8 cellular contexts compared by ENCODE assay signal in the genomic region with DNA sequence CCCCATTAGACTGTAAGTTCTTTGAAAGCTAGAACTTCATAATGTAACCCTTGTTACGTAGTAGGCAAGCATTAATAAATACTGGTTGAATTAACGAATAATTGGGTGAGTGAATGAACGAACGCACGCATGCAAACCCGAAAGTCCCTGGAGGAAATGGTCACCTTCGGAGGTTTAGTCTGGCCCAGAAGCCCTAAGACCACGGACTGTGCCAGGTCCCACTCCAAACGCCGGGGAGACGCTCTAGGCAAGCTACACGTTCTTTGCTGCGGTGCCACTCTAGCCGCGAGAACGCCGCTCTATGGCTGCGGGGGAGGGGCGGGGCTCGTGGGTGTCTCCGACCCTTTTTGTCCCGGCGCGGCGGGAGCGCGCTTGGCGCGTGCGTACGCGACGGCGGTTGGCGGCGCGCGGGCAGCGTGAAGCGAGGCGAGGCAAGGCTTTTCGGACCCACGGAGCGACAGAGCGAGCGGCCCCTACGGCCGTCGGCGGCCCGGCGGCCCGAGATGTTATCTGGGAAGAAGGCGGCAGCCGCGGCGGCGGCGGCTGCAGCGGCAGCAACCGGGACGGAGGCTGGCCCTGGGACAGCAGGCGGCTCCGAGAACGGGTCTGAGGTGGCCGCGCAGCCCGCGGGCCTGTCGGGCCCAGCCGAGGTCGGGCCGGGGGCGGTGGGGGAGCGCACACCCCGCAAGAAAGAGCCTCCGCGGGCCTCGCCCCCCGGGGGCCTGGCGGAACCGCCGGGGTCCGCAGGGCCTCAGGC. TPM values are rescaled to one million over a fixed set of nuclear protein-coding genes. Genes with fewer than 3 reads are reported as not detected.
DNase-seq lines count a peak whose midpoint lies in the region; ATAC-seq and TF ChIP-seq lines count a peak whose summit lies in the region.

A gene (plus strand): TSS at position 375 of the 757 bp plus-strand sequence. CDS start 129 bp downstream, at position 504.

- peak within 1 kb of the TSS; percentile 99 for H3K27ac Mint-ChIP-seq in WTC11

- ATAC-seq in GM18873 (IDR thresholded peaks at IDR 0.05; ENCODE audit: low FRiP score, unreplicated experiment) (peak; percentile 78), HG03139 (IDR thresholded peaks at IDR 0.05; ENCODE audit: unreplicated experiment) (peak; percentile 78), WTC11 (peak; percentile 98)

- H3K4me1 Mint-ChIP-seq in WTC11, result peaks cover 21% of the 10 kb centered on the region

- H3K4me3 ChIP-seq in cardiac fibroblast (replicated peaks in 1 of 2; ENCODE audit: low read depth in 2 of 2, low read length in 2 of 2), result peak within 1 kb of the TSS; percentile 87 to 88

- TF ChIP-seq CTCF in WTC11 (IDR thresholded peaks at IDR 0.05) (no peak), cardiac fibroblast (IDR thresholded peaks at IDR 0.05; ENCODE audit: low read depth, low read length) (no peak)

- peaks cover 22% of the 10 kb centered on the region for H3K9me3 Mint-ChIP-seq in WTC11

- H3K4me3 Mint-ChIP-seq in WTC11, result peak within 1 kb of the TSS; percentile 97

- peak; percentile 96 for DNase-seq in AG08396 (ENCODE audit: low spot score)
- peak; percentile 99 for DNase-seq in NCI-H2227 (lab: John Stamatoyannopoulos, UW; ENCODE audit: unreplicated experiment)
- DNase-seq in WTC11 (ENCODE audit: low spot score), result peak; percentile 96
- peak; percentile 98 to 99 for DNase-seq in cardiac fibroblast (ENCODE audit: low read depth in 2 of 2)
- peak; percentile 97 for DNase-seq in iPS-NIHi7 (ENCODE audit: extremely low spot score)
- peak; percentile 93 for DNase-seq in smooth muscle cell of the brain vasculature (ENCODE audit: low read depth, low spot score)

- POLR2A ChIA-PET in WTC11 (lab: Charles Lee), result interaction anchor here (0.6 to 0.7 kb wide), 3 partner anchors 8 to 148 kb away, joined by 3 read pairs; no protein-coding TSS in a partner anchor

- H3K27me3 Mint-ChIP-seq in WTC11 (ENCODE audit: low read depth), result no peaks in the 10 kb centered on the region

- CTCF ChIA-PET in WTC11 (lab: Charles Lee), result interaction anchor here (0.7 kb wide), 2 partner anchors 10 to 166 kb away, joined by 3 to 4 read pairs; no protein-coding TSS in a partner anchor

- H3K36me3 Mint-ChIP-seq in WTC11, result peaks cover 35% of the 10 kb centered on the region

TF ChIP-seq in WTC11, 78 proteins besides CTCF, POLR2A, EP300 and RAD21 (continues in another document):
- no peak for TF ChIP-seq TCF7 (CRISPR knock-in tag; IDR thresholded peaks at IDR 0.05; ENCODE audit: low read depth)
- TF ChIP-seq KAT7 (CRISPR knock-in tag; IDR thresholded peaks at IDR 0.05; ENCODE audit: borderline replicate concordance), result 0 out of 2 replicates have a peak, but pooled peaks have one; percentile 39
- no peak for TF ChIP-seq NR1H2 (CRISPR knock-in tag; IDR thresholded peaks at IDR 0.05)
- TF ChIP-seq NFATC4 (CRISPR knock-in tag; IDR thresholded peaks at IDR 0.05), result no peak
- TF ChIP-seq, protein P1, sequence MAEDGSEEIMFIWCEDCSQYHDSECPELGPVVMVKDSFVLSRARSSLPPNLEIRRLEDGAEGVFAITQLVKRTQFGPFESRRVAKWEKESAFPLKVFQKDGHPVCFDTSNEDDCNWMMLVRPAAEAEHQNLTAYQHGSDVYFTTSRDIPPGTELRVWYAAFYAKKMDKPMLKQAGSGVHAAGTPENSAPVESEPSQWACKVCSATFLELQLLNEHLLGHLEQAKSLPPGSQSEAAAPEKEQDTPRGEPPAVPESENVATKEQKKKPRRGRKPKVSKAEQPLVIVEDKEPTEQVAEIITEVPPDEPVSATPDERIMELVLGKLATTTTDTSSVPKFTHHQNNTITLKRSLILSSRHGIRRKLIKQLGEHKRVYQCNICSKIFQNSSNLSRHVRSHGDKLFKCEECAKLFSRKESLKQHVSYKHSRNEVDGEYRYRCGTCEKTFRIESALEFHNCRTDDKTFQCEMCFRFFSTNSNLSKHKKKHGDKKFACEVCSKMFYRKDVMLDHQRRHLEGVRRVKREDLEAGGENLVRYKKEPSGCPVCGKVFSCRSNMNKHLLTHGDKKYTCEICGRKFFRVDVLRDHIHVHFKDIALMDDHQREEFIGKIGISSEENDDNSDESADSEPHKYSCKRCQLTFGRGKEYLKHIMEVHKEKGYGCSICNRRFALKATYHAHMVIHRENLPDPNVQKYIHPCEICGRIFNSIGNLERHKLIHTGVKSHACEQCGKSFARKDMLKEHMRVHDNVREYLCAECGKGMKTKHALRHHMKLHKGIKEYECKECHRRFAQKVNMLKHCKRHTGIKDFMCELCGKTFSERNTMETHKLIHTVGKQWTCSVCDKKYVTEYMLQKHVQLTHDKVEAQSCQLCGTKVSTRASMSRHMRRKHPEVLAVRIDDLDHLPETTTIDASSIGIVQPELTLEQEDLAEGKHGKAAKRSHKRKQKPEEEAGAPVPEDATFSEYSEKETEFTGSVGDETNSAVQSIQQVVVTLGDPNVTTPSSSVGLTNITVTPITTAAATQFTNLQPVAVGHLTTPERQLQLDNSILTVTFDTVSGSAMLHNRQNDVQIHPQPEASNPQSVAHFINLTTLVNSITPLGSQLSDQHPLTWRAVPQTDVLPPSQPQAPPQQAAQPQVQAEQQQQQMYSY (CRISPR knock-in tag; IDR thresholded peaks at IDR 0.05), result no peak
- TF ChIP-seq, protein P2, sequence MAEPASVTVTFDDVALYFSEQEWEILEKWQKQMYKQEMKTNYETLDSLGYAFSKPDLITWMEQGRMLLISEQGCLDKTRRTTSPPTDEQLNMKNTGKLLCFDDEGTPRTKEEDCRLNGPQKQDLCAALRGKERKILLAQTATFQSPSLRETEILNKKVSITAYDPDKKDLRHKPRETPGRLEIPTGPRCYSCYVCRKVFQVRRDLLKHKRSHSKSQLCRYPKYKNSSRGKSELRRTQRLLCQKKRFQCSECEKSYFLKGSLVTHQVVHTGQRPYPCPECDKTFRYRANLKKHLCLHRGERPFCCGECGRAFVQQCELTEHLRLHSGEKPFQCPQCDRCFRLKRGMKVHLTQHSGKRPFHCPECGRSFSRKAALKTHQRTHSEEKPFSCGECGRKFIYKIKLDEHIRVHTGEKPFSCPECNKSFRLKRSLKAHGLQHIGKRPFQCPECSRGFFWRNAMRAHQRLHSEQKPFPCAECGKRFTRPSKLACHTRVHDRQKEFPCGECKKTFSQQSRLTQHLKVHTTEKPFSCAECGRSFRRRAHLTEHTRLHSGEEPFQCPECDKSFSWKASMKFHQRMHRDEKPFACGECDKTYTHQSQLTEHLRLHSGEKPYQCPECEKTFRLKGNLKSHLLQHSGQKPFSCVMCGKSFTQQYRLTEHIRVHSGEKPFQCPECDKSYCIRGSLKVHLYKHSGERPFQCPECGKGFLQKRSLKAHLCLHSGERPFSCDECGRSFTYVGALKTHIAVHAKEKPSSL (CRISPR knock-in tag; conservative IDR thresholded peaks at IDR 0.05), result no peak
- TF ChIP-seq ZNF423 (CRISPR knock-in tag; IDR thresholded peaks at IDR 0.05), result no peak
- no peak for TF ChIP-seq ZNF396 (CRISPR knock-in tag; IDR thresholded peaks at IDR 0.05; ENCODE audit: borderline replicate concordance)
- peak; percentile 72; the same call in 1 of the 2 replicates for TF ChIP-seq ELF4 (CRISPR knock-in tag; IDR thresholded peaks at IDR 0.05; ENCODE audit: low read depth)
- peak; percentile 24; the same call in 1 of the 2 replicates for TF ChIP-seq SMAD3 (CRISPR knock-in tag; IDR thresholded peaks at IDR 0.05; ENCODE audit: borderline replicate concordance)
- TF ChIP-seq RELA (CRISPR knock-in tag; IDR thresholded peaks at IDR 0.05; ENCODE audit: borderline replicate concordance), result 0 out of 2 replicates have a peak, but pooled peaks have one; percentile 53
- TF ChIP-seq, protein P3, sequence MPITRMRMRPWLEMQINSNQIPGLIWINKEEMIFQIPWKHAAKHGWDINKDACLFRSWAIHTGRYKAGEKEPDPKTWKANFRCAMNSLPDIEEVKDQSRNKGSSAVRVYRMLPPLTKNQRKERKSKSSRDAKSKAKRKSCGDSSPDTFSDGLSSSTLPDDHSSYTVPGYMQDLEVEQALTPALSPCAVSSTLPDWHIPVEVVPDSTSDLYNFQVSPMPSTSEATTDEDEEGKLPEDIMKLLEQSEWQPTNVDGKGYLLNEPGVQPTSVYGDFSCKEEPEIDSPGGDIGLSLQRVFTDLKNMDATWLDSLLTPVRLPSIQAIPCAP (CRISPR knock-in tag; IDR thresholded peaks at IDR 0.05), result no peak
- TF ChIP-seq, protein P4, sequence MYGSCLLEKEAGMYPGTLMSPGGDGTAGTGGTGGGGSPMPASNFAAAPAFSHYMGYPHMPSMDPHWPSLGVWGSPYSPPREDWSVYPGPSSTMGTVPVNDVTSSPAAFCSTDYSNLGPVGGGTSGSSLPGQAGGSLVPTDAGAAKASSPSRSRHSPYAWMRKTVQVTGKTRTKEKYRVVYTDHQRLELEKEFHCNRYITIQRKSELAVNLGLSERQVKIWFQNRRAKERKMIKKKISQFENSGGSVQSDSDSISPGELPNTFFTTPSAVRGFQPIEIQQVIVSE (CRISPR knock-in tag; IDR thresholded peaks at IDR 0.05; ENCODE audit: borderline replicate concordance), result no peak
- TF ChIP-seq, protein P5, sequence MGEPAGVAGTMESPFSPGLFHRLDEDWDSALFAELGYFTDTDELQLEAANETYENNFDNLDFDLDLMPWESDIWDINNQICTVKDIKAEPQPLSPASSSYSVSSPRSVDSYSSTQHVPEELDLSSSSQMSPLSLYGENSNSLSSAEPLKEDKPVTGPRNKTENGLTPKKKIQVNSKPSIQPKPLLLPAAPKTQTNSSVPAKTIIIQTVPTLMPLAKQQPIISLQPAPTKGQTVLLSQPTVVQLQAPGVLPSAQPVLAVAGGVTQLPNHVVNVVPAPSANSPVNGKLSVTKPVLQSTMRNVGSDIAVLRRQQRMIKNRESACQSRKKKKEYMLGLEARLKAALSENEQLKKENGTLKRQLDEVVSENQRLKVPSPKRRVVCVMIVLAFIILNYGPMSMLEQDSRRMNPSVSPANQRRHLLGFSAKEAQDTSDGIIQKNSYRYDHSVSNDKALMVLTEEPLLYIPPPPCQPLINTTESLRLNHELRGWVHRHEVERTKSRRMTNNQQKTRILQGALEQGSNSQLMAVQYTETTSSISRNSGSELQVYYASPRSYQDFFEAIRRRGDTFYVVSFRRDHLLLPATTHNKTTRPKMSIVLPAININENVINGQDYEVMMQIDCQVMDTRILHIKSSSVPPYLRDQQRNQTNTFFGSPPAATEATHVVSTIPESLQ (CRISPR knock-in tag; IDR thresholded peaks at IDR 0.05), result no peak
- TF ChIP-seq, protein P6, sequence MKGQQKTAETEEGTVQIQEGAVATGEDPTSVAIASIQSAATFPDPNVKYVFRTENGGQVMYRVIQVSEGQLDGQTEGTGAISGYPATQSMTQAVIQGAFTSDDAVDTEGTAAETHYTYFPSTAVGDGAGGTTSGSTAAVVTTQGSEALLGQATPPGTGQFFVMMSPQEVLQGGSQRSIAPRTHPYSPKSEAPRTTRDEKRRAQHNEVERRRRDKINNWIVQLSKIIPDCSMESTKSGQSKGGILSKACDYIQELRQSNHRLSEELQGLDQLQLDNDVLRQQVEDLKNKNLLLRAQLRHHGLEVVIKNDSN (CRISPR knock-in tag; IDR thresholded peaks at IDR 0.05), result peak; percentile 76; the same call in 1 of the 2 replicates

RNA-seq across cellular contexts. Expression of the gene that starts here (rescaled TPM):
- total RNA-seq in WTC11 (2021), result 217 to 226 TPM (median 219 TPM) in 3 replicates

Comparison
In these comparisons a context has a peak if more than half of its experiments do, and no peak if none do; other contexts are left out.
1. Peak in every context shown above with its lines: DNase-seq, ATAC-seq and H3K4me3 ChIP-seq.